Comparison of ENCODE assay signal across 11 cellular contexts in genomic region chr10:29535778-29536459, GRCh38.
DNase-seq lines count a peak whose midpoint lies in the region; ATAC-seq and TF ChIP-seq lines count a peak whose summit lies in the region.
"Had no signal": no experiment of that assay in that cellular context is flagged by ENCODE, and none has a peak within 500 bp of the region (broad histone marks: within the 10 kb centered on the region; RNA-seq: fewer than 3 reads in every experiment).

No MANE protein-coding gene starts in this region.

- 45 to 54% methylated on average over 7 of the region's 7 CpGs for WGBS in heart right ventricle, 2 donors
- WGBS in spleen, 5 donors = 57 to 82% (median 60%) methylated on average over 7 of the region's 7 CpGs

- H3K4me3 Mint-ChIP-seq in CD14-positive monocyte = no peak overlapping the region
- H3K4me3 Mint-ChIP-seq: activated T-cell treated with anti-CD3 and anti-CD28 coated beads, Interleukin-2, amount 50 U/mL, for 72 hours; T-helper 1 cell treated with Interleukin-12 subunit alpha and Interleukin-12 subunit beta and Interleukin-4 antibody, amounts not matched to agents 30 μg/mL and 1 μg/mL, for 36 hours had no signal

- DNase-seq in CD14-positive monocyte (ENCODE audit: low spot score) (no peak), ascending aorta (ENCODE audit: low spot score in 2 of 2) (no peak), heart right ventricle (no peak), NCI-H2171 (lab: John Stamatoyannopoulos, UW) (no peak), spleen (no peak)
- DNase-seq: activated T-cell treated with anti-CD3 and anti-CD28 coated beads, Interleukin-2, amount 50 U/mL, for 72 hours; NCI-H2029 treated with DMSO at 0.1 percent for 48 hours had no signal

- H3K27me3 ChIP-seq in ascending aorta = no peaks in the 10 kb centered on the region
- H3K27me3 ChIP-seq in heart right ventricle = no peaks in the 10 kb centered on the region
- no peaks in the 10 kb centered on the region for H3K27me3 ChIP-seq in rectal smooth muscle tissue (ENCODE audit: control insufficient read depth, insufficient read depth, low read length)
- no peaks in the 10 kb centered on the region for H3K27me3 ChIP-seq in spleen (replicated peaks in 1 of 7)

- peaks cover 18 to 26% of the 10 kb centered on the region in 2 donors for H3K36me3 ChIP-seq in ascending aorta
- peaks cover 0 to 55% (median 5%) of the 10 kb centered on the region in 9 donors for H3K36me3 ChIP-seq in heart right ventricle
- H3K36me3 ChIP-seq in rectal smooth muscle tissue (ENCODE audit: control insufficient read depth, insufficient read depth, low read length) = no peaks in the 10 kb centered on the region
- H3K36me3 ChIP-seq in spleen = peaks cover 0 to 26% (median 0%) of the 10 kb centered on the region in 6 donors

- H3K27me3 Mint-ChIP-seq in CD14-positive monocyte (ENCODE audit: low read depth in 3 of 3) = no peaks in the 10 kb centered on the region

- no peak for TF ChIP-seq POLR2A in spleen (IDR thresholded peaks at IDR 0.05)

- H3K9ac ChIP-seq in rectal smooth muscle tissue (ENCODE audit: low read length) = peak overlapping the region; percentile 27

- H3K9me3 ChIP-seq in ascending aorta (no peaks in the 10 kb centered on the region), heart right ventricle (no peaks in the 10 kb centered on the region), spleen (no peaks in the 10 kb centered on the region)

- H3K4me1 Mint-ChIP-seq in CD14-positive monocyte = peaks cover 9% of the 10 kb centered on the region

- H3K4me3 ChIP-seq in ascending aorta (peak overlapping the region; percentile 3 to 32), heart right ventricle (peak overlapping the region in 3 of 10 donors; percentile 3 to 21 (median 9)), rectal smooth muscle tissue (ENCODE audit: low read length) (peak overlapping the region; percentile 45), spleen (no peak overlapping the region)

- H3K27ac Mint-ChIP-seq in CD14-positive monocyte = no peak overlapping the region
- H3K27ac Mint-ChIP-seq: activated T-cell treated with anti-CD3 and anti-CD28 coated beads, Interleukin-2, amount 50 U/mL, for 72 hours; T-helper 1 cell treated with Interleukin-12 subunit alpha and Interleukin-12 subunit beta and Interleukin-4 antibody, amounts not matched to agents 30 μg/mL and 1 μg/mL, for 36 hours had no signal

- peak in 6 of 8 donors; percentile 20 to 59 (median 31) for ATAC-seq in heart right ventricle
- ATAC-seq in HG03159 (IDR thresholded peaks at IDR 0.05; ENCODE audit: unreplicated experiment) = no peak
- no peak for ATAC-seq in HG03442 (IDR thresholded peaks at IDR 0.05; ENCODE audit: unreplicated experiment)
- ATAC-seq: activated T-cell treated with anti-CD3 and anti-CD28 coated beads, Interleukin-2, amount 50 U/mL, for 72 hours had no signal

- H3K36me3 Mint-ChIP-seq in CD14-positive monocyte = peaks cover 54 to 56% of the 10 kb centered on the region in 2 donors

- peak overlapping the region; percentile 71 to 73 for H3K27ac ChIP-seq in ascending aorta
- H3K27ac ChIP-seq in heart right ventricle = peak overlapping the region; percentile 28 to 85 (median 77)
- peak overlapping the region; percentile 79 for H3K27ac ChIP-seq in rectal smooth muscle tissue (ENCODE audit: low read depth, low read length)
- peak overlapping the region in 4 of 8 donors; percentile 10 to 23 (median 12) for H3K27ac ChIP-seq in spleen

- TF ChIP-seq CTCF in CD14-positive monocyte (IDR thresholded peaks at IDR 0.05) = peak; percentile 23
- TF ChIP-seq CTCF in ascending aorta (IDR thresholded peaks at IDR 0.05) = no peak
- peak in 1 of 9 donors; percentile 2 for TF ChIP-seq CTCF in heart right ventricle (IDR thresholded peaks at IDR 0.05)
- no peak for TF ChIP-seq CTCF in spleen (IDR thresholded peaks at IDR 0.05 in 8 of 11, conservative IDR thresholded peaks at IDR 0.05 in 3 of 11)

- H3K9me3 Mint-ChIP-seq in CD14-positive monocyte = peaks cover 0 to 2% (median 0%) of the 10 kb centered on the region in 7 donors
- H3K9me3 Mint-ChIP-seq: activated T-cell treated with anti-CD3 and anti-CD28 coated beads, Interleukin-2, amount 50 U/mL, for 72 hours; T-helper 1 cell treated with Interleukin-12 subunit alpha and Interleukin-12 subunit beta and Interleukin-4 antibody, amounts not matched to agents 30 μg/mL and 1 μg/mL, for 36 hours had no signal

- intact Hi-C loops in CD14-positive monocyte (cut with micrococcal nuclease) = no loop called here
- intact Hi-C loops in ascending aorta (cut with DNase I) = loop anchor here (5.0 kb wide), 1 partner anchor 56 kb away; no protein-coding TSS in a partner anchor
- intact Hi-C loops in heart right ventricle (cut with DNase I) = loop anchor here in 4 of 10 donors (10.0 kb wide), 2 partner anchors 49 to 199 kb away; no protein-coding TSS in a partner anchor
- intact Hi-C loops in spleen (cut with DNase I; ENCODE audit: low total_unique reads) = no loop called here

- H3K4me1 ChIP-seq in ascending aorta (peaks cover 3 to 42% of the 10 kb centered on the region in 2 donors), heart right ventricle (peaks cover 6 to 63% (median 37%) of the 10 kb centered on the region in 9 donors), rectal smooth muscle tissue (ENCODE audit: control insufficient read depth, insufficient read depth, low read length) (peaks cover 29% of the 10 kb centered on the region), spleen (no peaks in the 10 kb centered on the region)

Comparison
In these comparisons a context has a peak if more than half of its experiments do, and no peak if none do; other contexts are left out.
1. H3K4me3 ChIP-seq: peak in ascending aorta (2 of 2) and rectal smooth muscle tissue (single experiment); none in spleen (0 of 8).
2. ATAC-seq: peak in heart right ventricle (6 of 8); none in HG03159 (single experiment) and HG03442 (single experiment).